In the genomic region with DNA sequence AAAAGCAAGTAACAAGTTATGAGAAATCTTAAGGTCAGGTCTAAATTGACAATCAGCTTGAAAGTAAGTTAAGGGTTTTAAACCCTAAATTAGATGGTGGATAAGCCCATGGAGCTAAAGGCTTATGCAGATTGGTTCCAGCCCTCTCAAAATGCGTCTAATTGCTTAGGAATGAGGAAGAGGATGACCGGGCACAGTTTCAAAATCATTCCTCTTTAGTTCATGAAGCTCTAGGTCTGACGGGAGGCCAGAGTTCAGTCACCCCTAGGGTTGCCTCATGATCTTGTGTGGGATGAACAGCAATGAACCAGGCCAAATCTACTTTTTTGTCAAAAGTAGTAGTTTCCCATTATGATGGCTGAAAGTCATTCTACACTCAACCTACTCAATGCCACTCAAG, we compare ENCODE assay signal across 10 cellular contexts.
DNase-seq lines count a peak whose midpoint lies in the region; ATAC-seq and TF ChIP-seq lines count a peak whose summit lies in the region.
"Had no signal": no experiment of that assay in that cellular context is flagged by ENCODE, and none has a peak within 500 bp of the region (broad histone marks: within the 10 kb centered on the region; RNA-seq: fewer than 3 reads in every experiment).

No MANE protein-coding gene starts in this region.

- H3K9me3 ChIP-seq in MG63 (no peaks in the 10 kb centered on the region), lower lobe of right lung (no peaks in the 10 kb centered on the region), upper lobe of right lung (no peaks in the 10 kb centered on the region), A673 (ENCODE audit: low read depth, low read length, poor library complexity, severe bottlenecking) (no peaks in the 10 kb centered on the region)

- no TSS peak for BruUV-seq in A673 (replicated peaks; lab: Mats Ljungman, UMichigan)

- peak; percentile 77 to 79 for ATAC-seq in lower lobe of right lung
- peak; percentile 90 for ATAC-seq in upper lobe of right lung
- no peak for ATAC-seq in HG03196 (IDR thresholded peaks at IDR 0.05; ENCODE audit: unreplicated experiment)

- CTCF ChIA-PET in A673 (lab: Charles Lee) = no interaction called here

- no peaks in the 10 kb centered on the region for H3K36me3 ChIP-seq in MG63
- H3K36me3 ChIP-seq in lower lobe of right lung = no peaks in the 10 kb centered on the region
- no peaks in the 10 kb centered on the region for H3K36me3 ChIP-seq in upper lobe of right lung
- H3K36me3 ChIP-seq in A673 (ENCODE audit: insufficient read depth, low read length, poor library complexity, severe bottlenecking) = no peaks in the 10 kb centered on the region

- no peak for TF ChIP-seq CTCF in lower lobe of right lung (IDR thresholded peaks at IDR 0.05)
- no peak for TF ChIP-seq CTCF in upper lobe of right lung (IDR thresholded peaks at IDR 0.05)
- TF ChIP-seq CTCF in A673 (conservative IDR thresholded peaks at IDR 0.05; ENCODE audit: low read depth, low read length) = no peak

- peak; percentile 61 for DNase-seq in MG63
- no peak for DNase-seq in lower lobe of right lung
- DNase-seq in upper lobe of right lung = no peak
- DNase-seq in posterior cingulate gyrus = no peak
- DNase-seq in A673 (ENCODE audit: low spot score) = no peak
- DNase-seq: activated B cell treated with CpG ODN at 0.5 μM for 24 hours, NCI-H2171 had no signal

- H3K4me3 ChIP-seq in MG63 (no peak overlapping the region), lower lobe of right lung (no peak overlapping the region), upper lobe of right lung (no peak overlapping the region), A673 (ENCODE audit: low read depth, low read length, poor library complexity, severe bottlenecking) (no peak overlapping the region)

- H3K27ac ChIP-seq in lower lobe of right lung (peak overlapping the region; percentile 53), upper lobe of right lung (peak overlapping the region; percentile 28), A673 (ENCODE audit: low read depth, low read length, poor library complexity, severe bottlenecking) (no peak overlapping the region)

- no peak overlapping the region for H3K4me3 Mint-ChIP-seq in dendritic cell treated with granulocyte-macrophage colony-stimulating factor and Interleukin-4, amounts not matched to agents 40 ng/mL and 50 ng/mL, for 4 days
- H3K4me3 Mint-ChIP-seq: activated B cell treated with CpG ODN at 0.5 μM for 24 hours, memory B cell had no signal

- no peaks in the 10 kb centered on the region for H3K9me3 Mint-ChIP-seq in dendritic cell treated with granulocyte-macrophage colony-stimulating factor and Interleukin-4, amounts not matched to agents 40 ng/mL and 50 ng/mL, for 4 days
- H3K9me3 Mint-ChIP-seq: activated B cell treated with CpG ODN at 0.5 μM for 24 hours, memory B cell had no signal

- intact Hi-C loops in dendritic cell treated with granulocyte-macrophage colony-stimulating factor and Interleukin-4, amounts not matched to agents 40 ng/mL and 50 ng/mL, for 4 days (cut with micrococcal nuclease) = no loop called here
- intact Hi-C loops in lower lobe of right lung (cut with DNase I) (no loop called here), upper lobe of right lung (cut with DNase I) (no loop called here), posterior cingulate gyrus (cut with DNase I) (no loop called here), A673 (cut with micrococcal nuclease; ENCODE audit: unreplicated experiment) (no loop called here)

- H3K4me1 ChIP-seq in lower lobe of right lung = peaks cover 59% of the 10 kb centered on the region
- peaks cover 29% of the 10 kb centered on the region for H3K4me1 ChIP-seq in upper lobe of right lung
- H3K4me1 ChIP-seq in A673 (ENCODE audit: insufficient read depth, low read length, poor library complexity, severe bottlenecking) = peaks cover 9% of the 10 kb centered on the region

- H3K4me1 Mint-ChIP-seq in dendritic cell treated with granulocyte-macrophage colony-stimulating factor and Interleukin-4, amounts not matched to agents 40 ng/mL and 50 ng/mL, for 4 days (ENCODE audit: low read depth) = peaks cover 16% of the 10 kb centered on the region
- H3K4me1 Mint-ChIP-seq: activated B cell treated with CpG ODN at 0.5 μM for 24 hours, memory B cell had no signal

- H3K27me3 Mint-ChIP-seq in dendritic cell treated with granulocyte-macrophage colony-stimulating factor and Interleukin-4, amounts not matched to agents 40 ng/mL and 50 ng/mL, for 4 days = no peaks in the 10 kb centered on the region
- H3K27me3 Mint-ChIP-seq: activated B cell treated with CpG ODN at 0.5 μM for 24 hours, memory B cell had no signal

- POLR2A ChIA-PET in A673 (lab: Charles Lee; ENCODE audit: low non-redundant PET) = no interaction called here

- H3K27ac Mint-ChIP-seq in dendritic cell treated with granulocyte-macrophage colony-stimulating factor and Interleukin-4, amounts not matched to agents 40 ng/mL and 50 ng/mL, for 4 days = peak overlapping the region; percentile 46
- H3K27ac Mint-ChIP-seq: activated B cell treated with CpG ODN at 0.5 μM for 24 hours, memory B cell had no signal

- H3K27me3 ChIP-seq in MG63 = no peaks in the 10 kb centered on the region
- H3K27me3 ChIP-seq in lower lobe of right lung (ENCODE audit: low read depth) = no peaks in the 10 kb centered on the region
- no peaks in the 10 kb centered on the region for H3K27me3 ChIP-seq in upper lobe of right lung
- H3K27me3 ChIP-seq in A673 (replicated peaks; ENCODE audit: insufficient read depth, low read depth, low read length, poor library complexity) = no peaks in the 10 kb centered on the region

- peaks cover 47% of the 10 kb centered on the region for H3K36me3 Mint-ChIP-seq in dendritic cell treated with granulocyte-macrophage colony-stimulating factor and Interleukin-4, amounts not matched to agents 40 ng/mL and 50 ng/mL, for 4 days (ENCODE audit: low read depth)
